ENCODE assay signal across 8 cellular contexts in the genomic region with DNA sequence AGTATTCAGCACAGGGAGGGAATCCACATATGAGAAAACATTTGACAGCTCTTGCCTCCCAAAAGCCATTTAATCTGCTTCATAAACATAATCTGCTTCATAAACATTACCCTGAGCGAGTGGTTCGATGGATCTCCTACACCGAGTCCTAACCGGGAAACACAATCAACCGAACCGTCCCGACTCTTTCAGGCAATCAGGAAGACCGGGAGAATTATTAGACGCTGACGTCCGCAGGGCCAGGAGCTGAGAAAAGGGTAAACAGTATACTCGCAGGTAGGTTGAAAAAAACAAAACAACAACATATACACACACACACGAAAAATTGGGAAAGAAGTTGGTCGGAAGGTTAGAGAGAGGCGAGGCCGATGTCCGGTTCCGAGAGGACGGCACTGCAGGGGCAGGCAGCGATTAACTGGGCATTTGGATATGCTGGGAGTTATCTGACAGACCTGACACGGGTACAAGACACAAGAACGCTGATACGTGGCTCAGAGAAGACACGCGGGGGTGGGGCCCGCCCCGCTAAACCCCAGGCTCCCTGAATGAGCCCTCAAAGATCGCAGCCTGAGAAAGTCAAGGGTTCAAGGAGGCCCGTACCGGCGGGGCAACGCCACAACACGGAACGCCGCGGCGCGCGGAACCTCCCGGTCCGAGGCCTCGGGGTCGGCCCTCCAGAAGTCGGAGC. TPM values are rescaled to one million over a fixed set of nuclear protein-coding genes. Genes with fewer than 3 reads are reported as not detected.
DNase-seq lines count a peak whose midpoint lies in the region; ATAC-seq, FAIRE-seq and TF ChIP-seq lines count a peak whose summit lies in the region.

No MANE protein-coding gene starts in this region.

- H3K4me1 Mint-ChIP-seq in Calu3 (ENCODE audit: low read depth, unreplicated experiment), result no peaks in the 10 kb centered on the region
- peaks cover 43% of the 10 kb centered on the region for H3K4me1 Mint-ChIP-seq in activated CD4-positive, alpha-beta memory T cell treated with anti-CD3 and anti-CD28 coated beads for 36 hours (ENCODE audit: low read depth)

- H3K27me3 Mint-ChIP-seq in Calu3 (ENCODE audit: unreplicated experiment), result no peaks in the 10 kb centered on the region
- no peaks in the 10 kb centered on the region for H3K27me3 Mint-ChIP-seq in activated CD4-positive, alpha-beta memory T cell treated with anti-CD3 and anti-CD28 coated beads for 36 hours

- peaks cover 23% of the 10 kb centered on the region for H3K4me1 ChIP-seq in neuron (ENCODE audit: insufficient read depth, low read length)
- peaks cover 42% of the 10 kb centered on the region for H3K4me1 ChIP-seq in vagina

- peak overlapping the region; percentile 74 for H2AFZ ChIP-seq in neuron (ENCODE audit: low read depth, low read length)

- peaks cover 16% of the 10 kb centered on the region for H3K36me3 ChIP-seq in neuron (ENCODE audit: insufficient read depth, low read length)
- peaks cover 0 to 6% of the 10 kb centered on the region in 2 donors for H3K36me3 ChIP-seq in vagina

- H3K27me3 ChIP-seq in neuron (ENCODE audit: insufficient read depth, low read length) (no peaks in the 10 kb centered on the region), vagina (no peaks in the 10 kb centered on the region)

- H3K4me3 Mint-ChIP-seq in Calu3 (ENCODE audit: low read depth, unreplicated experiment), result peak overlapping the region; percentile 90
- peak overlapping the region; percentile 90 for H3K4me3 Mint-ChIP-seq in activated CD4-positive, alpha-beta memory T cell treated with anti-CD3 and anti-CD28 coated beads for 36 hours

- TSS peak; percentile 57 for BruUV-seq in Calu3 (replicated peaks; lab: Mats Ljungman, UMichigan)

- H3K36me3 Mint-ChIP-seq in Calu3 (ENCODE audit: insufficient read depth, unreplicated experiment), result peaks cover 48% of the 10 kb centered on the region
- peaks cover 4% of the 10 kb centered on the region for H3K36me3 Mint-ChIP-seq in activated CD4-positive, alpha-beta memory T cell treated with anti-CD3 and anti-CD28 coated beads for 36 hours

- H3K27ac ChIP-seq in vagina, result peak overlapping the region; percentile 99

- CTCF ChIA-PET in Calu3 (lab: Charles Lee), result interaction anchor here (0.6 kb wide), 1 partner anchor 86 kb away, joined by 3 read pairs; no protein-coding TSS in a partner anchor
- CTCF ChIA-PET in activated CD4-positive, alpha-beta memory T cell treated with anti-CD3 and anti-CD28 coated beads for 36 hours (lab: Charles Lee), result interaction anchor here (1.0 to 3.6 kb wide), 6 partner anchors 13 to 154 kb away, joined by 3 to 30 read pairs (median 5); partner anchors contain the start of genes IST1 and ZNF821

- POLR2A ChIA-PET in activated CD4-positive, alpha-beta memory T cell treated with anti-CD3 and anti-CD28 coated beads for 36 hours (lab: Charles Lee), result interaction anchor here (0.5 to 2.8 kb wide), 11 partner anchors 9 to 87 kb away, joined by 3 to 23 read pairs (median 6); partner anchors contain the start of genes IST1 and ZNF821

- H3K27ac Mint-ChIP-seq in Calu3 (ENCODE audit: unreplicated experiment), result peak overlapping the region; percentile 97
- H3K27ac Mint-ChIP-seq in activated CD4-positive, alpha-beta memory T cell treated with anti-CD3 and anti-CD28 coated beads for 36 hours, result peak overlapping the region; percentile 99

- DNase-seq in Calu3, result peak; percentile 23
- DNase-seq in HTR-8/SVneo (ENCODE audit: insufficient read length, low spot score), result peak; percentile 44
- peak; percentile 72 for DNase-seq in activated CD4-positive, alpha-beta memory T cell treated with anti-CD3 and anti-CD28 coated beads for 36 hours
- peak; percentile 23 for DNase-seq in fibroblast of the aortic adventitia (ENCODE audit: low read depth)
- DNase-seq in vagina (ENCODE audit: extremely low spot score in 2 of 2), result no peak

- intact Hi-C loops in Calu3 (cut with micrococcal nuclease; ENCODE audit: unreplicated experiment) (loop anchor here (5.0 to 10.0 kb wide), 3 partner anchors 36 to 154 kb away; partner anchors contain the start of gene IST1), vagina (cut with DNase I) (loop anchor here (10.0 kb wide), 1 partner anchor 83 kb away; the partner anchor contains the start of gene PHLPP2)
- intact Hi-C loops in activated CD4-positive, alpha-beta memory T cell treated with anti-CD3 and anti-CD28 coated beads for 36 hours (cut with micrococcal nuclease), result loop anchor here (1.0 to 2.0 kb wide), 6 partner anchors 8 to 285 kb away; partner anchors contain the start of genes DHX38, IST1, PHLPP2 and TXNL4B

- H3K4me3 ChIP-seq in fibroblast of the aortic adventitia (ENCODE audit: low read depth, low read length) (peak overlapping the region; percentile 91), neuron (ENCODE audit: low read length) (peak overlapping the region; percentile 92), vagina (peak overlapping the region; percentile 56 to 93)

- no peak for FAIRE-seq in HTR-8/SVneo (lab: Jason Lieb, UNC)

- no peak for TF ChIP-seq POLR2A in vagina (IDR thresholded peaks at IDR 0.05)

- TF ChIP-seq CTCF in Calu3 (IDR thresholded peaks at IDR 0.05; ENCODE audit: unreplicated experiment) (no peak), fibroblast of the aortic adventitia (IDR thresholded peaks at IDR 0.05; ENCODE audit: insufficient read depth, low read length) (no peak), vagina (IDR thresholded peaks at IDR 0.05) (no peak)

- ATAC-seq in GM21423 (IDR thresholded peaks at IDR 0.05; ENCODE audit: unreplicated experiment) (peak; percentile 23), HG03097 (IDR thresholded peaks at IDR 0.05; ENCODE audit: low FRiP score, unreplicated experiment) (no peak)

- no peaks in the 10 kb centered on the region for H3K9me3 Mint-ChIP-seq in Calu3 (ENCODE audit: low read depth, unreplicated experiment)
- H3K9me3 Mint-ChIP-seq in activated CD4-positive, alpha-beta memory T cell treated with anti-CD3 and anti-CD28 coated beads for 36 hours, result no peaks in the 10 kb centered on the region

- H3K9me3 ChIP-seq in neuron (ENCODE audit: low read length), result no peaks in the 10 kb centered on the region
- H3K9me3 ChIP-seq in vagina, result no peaks in the 10 kb centered on the region

RNA-seq across cellular contexts. Expression of gene AP1G1, which starts 0.6 kb away (rescaled TPM):
- total RNA-seq in Calu3 (2022) (144 and 152 TPM in 2 replicates), fibroblast of the aortic adventitia (ENCODE audit: low replicate concordance) (80.5 and 146 TPM in 2 replicates), vagina (116 TPM)
- total RNA-seq in activated CD4-positive, alpha-beta memory T cell treated with anti-CD3 and anti-CD28 coated beads for 36 hours, result 10 to 100 TPM; 65.9 to 66.9 TPM

RNA-seq across cellular contexts. Expression of gene ATXN1L, which starts 37.7 kb away (rescaled TPM):
- total RNA-seq in Calu3 (2022), result 44.1 and 48.1 TPM in 2 replicates
- 10 to 100 TPM; 14.6 to 15.1 TPM for total RNA-seq in activated CD4-positive, alpha-beta memory T cell treated with anti-CD3 and anti-CD28 coated beads for 36 hours
- total RNA-seq in fibroblast of the aortic adventitia (ENCODE audit: low replicate concordance), result 8.3 and 16.0 TPM in 2 replicates
- 15.0 TPM for total RNA-seq in vagina

Comparison
In these comparisons a context has a peak if more than half of its experiments do, and no peak if none do; other contexts are left out.
1. DNase-seq: peak in Calu3 (single experiment), HTR-8/SVneo (single experiment), activated CD4-positive, alpha-beta memory T cell treated with anti-CD3 and anti-CD28 coated beads for 36 hours (single experiment) and fibroblast of the aortic adventitia (single experiment); none in vagina (0 of 2).
2. Peak in every context shown above with its lines, with median percentiles within 50 percentile points of each other: H3K4me3 ChIP-seq.